8 cellular contexts compared by ENCODE assay signal in genomic region chr1:117929340-117930172, GRCh38. TPM values are rescaled to one million over a fixed set of nuclear protein-coding genes. Genes with fewer than 3 reads are reported as not detected.
DNase-seq lines count a peak whose midpoint lies in the region; ATAC-seq and TF ChIP-seq lines count a peak whose summit lies in the region.

Gene GDAP2 (minus strand): TSS chr1:117929621. CDS start chr1:117920357, 9,264 bp downstream.
Gene WDR3 (plus strand): TSS chr1:117929739. CDS start chr1:117933320, 3,581 bp downstream.

- H3K36me3 ChIP-seq in SK-N-MC (ENCODE audit: insufficient read depth, low read length) (peaks cover 26% of the 10 kb centered on the region), gastroesophageal sphincter (peaks cover 0 to 11% of the 10 kb centered on the region in 2 donors), neutrophil (no peaks in the 10 kb centered on the region)

- peak within 1 kb of the TSS; percentile 91 for H3K9ac ChIP-seq in SK-N-MC (ENCODE audit: insufficient read length)

- ATAC-seq in gastroesophageal sphincter, result peak; percentile 99

- no peaks in the 10 kb centered on the region for H3K9me3 Mint-ChIP-seq in HFFc6
- no peaks in the 10 kb centered on the region for H3K9me3 Mint-ChIP-seq in activated naive CD4-positive, alpha-beta T cell treated with anti-CD3 and anti-CD28 coated beads, Interleukin-2, amount 10 ng/mL, durations not matched to agents 7 days and 5 days

- H3K4me3 ChIP-seq in NB4 (ENCODE audit: low read depth, low read length) (peak within 1 kb of the TSS; percentile 94), SK-N-MC (peak within 1 kb of the TSS; percentile 91), gastroesophageal sphincter (peak within 1 kb of the TSS; percentile 62 to 75), neutrophil (ENCODE audit: low read depth in 1 of 2, low read length in 1 of 2) (peak within 1 kb of the TSS; percentile 85 to 95)

- H3K27ac ChIP-seq in SK-N-MC, result no peak within 1 kb of the TSS
- H3K27ac ChIP-seq in gastroesophageal sphincter, result peak within 1 kb of the TSS; percentile 62 to 92 (median 84)
- peak within 1 kb of the TSS; percentile 92 for H3K27ac ChIP-seq in neutrophil
- H3K27ac ChIP-seq in substantia nigra (ENCODE audit: low read depth, low read length, poor library complexity, severe bottlenecking), result peak within 1 kb of the TSS; percentile 69

- H3K27me3 ChIP-seq in gastroesophageal sphincter (no peaks in the 10 kb centered on the region), neutrophil (no peaks in the 10 kb centered on the region)

- CTCF ChIA-PET in activated naive CD4-positive, alpha-beta T cell treated with anti-CD3 and anti-CD28 coated beads, Interleukin-2, amount 10 ng/mL, durations not matched to agents 7 days and 5 days (lab: Charles Lee), result interaction anchor here (0.6 to 3.1 kb wide), 2 partner anchors 34 to 53 kb away, joined by 3 to 15 read pairs; no protein-coding TSS in a partner anchor

- no peak for TF ChIP-seq EP300 in gastroesophageal sphincter (IDR thresholded peaks at IDR 0.05)

- H3K9me3 ChIP-seq in SK-N-MC (ENCODE audit: low read depth, low read length) (no peaks in the 10 kb centered on the region), gastroesophageal sphincter (no peaks in the 10 kb centered on the region), neutrophil (no peaks in the 10 kb centered on the region)

- DNase-seq in GM04503 (ENCODE audit: low read depth) (peak; percentile 86), HFFc6 (peak; percentile 96), NB4 (ENCODE audit: low read depth) (peak; percentile 98), SK-N-MC (ENCODE audit: low read depth, low spot score) (peak; percentile 68), substantia nigra (lab: John Stamatoyannopoulos, UW) (peak; percentile 53 to 99 (median 96))
- DNase-seq in activated naive CD4-positive, alpha-beta T cell treated with anti-CD3 and anti-CD28 coated beads, Interleukin-2, amount 10 ng/mL, durations not matched to agents 7 days and 5 days, result peak; percentile 98

- TF ChIP-seq CTCF in HFFc6 (IDR thresholded peaks at IDR 0.05) (no peak), NB4 (IDR thresholded peaks at IDR 0.05; ENCODE audit: low read depth, low read length) (no peak), gastroesophageal sphincter (IDR thresholded peaks at IDR 0.05) (no peak), neutrophil (IDR thresholded peaks at IDR 0.05) (peak; percentile 7)

- H3K27me3 Mint-ChIP-seq in HFFc6 (ENCODE audit: insufficient read depth), result peaks cover 2% of the 10 kb centered on the region; the same call in 1 of the 2 replicates
- H3K27me3 Mint-ChIP-seq in activated naive CD4-positive, alpha-beta T cell treated with anti-CD3 and anti-CD28 coated beads, Interleukin-2, amount 10 ng/mL, durations not matched to agents 7 days and 5 days, result peaks cover 9% of the 10 kb centered on the region

- peaks cover 8 to 47% (median 17%) of the 10 kb centered on the region in 3 donors for H3K4me1 ChIP-seq in gastroesophageal sphincter
- H3K4me1 ChIP-seq in neutrophil (ENCODE audit: control insufficient read depth in 1 of 2, insufficient read depth in 1 of 2, low read depth in 1 of 2, low read length in 1 of 2), result peaks cover 31 to 50% of the 10 kb centered on the region in 2 experiments

- peaks cover 56% of the 10 kb centered on the region for H3K4me1 Mint-ChIP-seq in HFFc6 (ENCODE audit: low read depth)
- peaks cover 42% of the 10 kb centered on the region for H3K4me1 Mint-ChIP-seq in activated naive CD4-positive, alpha-beta T cell treated with anti-CD3 and anti-CD28 coated beads, Interleukin-2, amount 10 ng/mL, durations not matched to agents 7 days and 5 days

- WGBS in gastroesophageal sphincter (ENCODE audit: low coverage in 1 of 2), 2 donors, result 0% methylated on average over 7 of the region's 64 CpGs; no CpG with 5 or more reads in 1 of the 2 donors

- H3K36me3 Mint-ChIP-seq in HFFc6 (ENCODE audit: low read depth), result peaks cover 4% of the 10 kb centered on the region; the same call in 1 of the 2 replicates
- peaks cover 12% of the 10 kb centered on the region for H3K36me3 Mint-ChIP-seq in activated naive CD4-positive, alpha-beta T cell treated with anti-CD3 and anti-CD28 coated beads, Interleukin-2, amount 10 ng/mL, durations not matched to agents 7 days and 5 days

- peak; percentile 69 for TF ChIP-seq POLR2A in NB4 (IDR thresholded peaks at IDR 0.05; ENCODE audit: extremely low read depth, insufficient read length)
- peak; percentile 44 to 49 for TF ChIP-seq POLR2A in gastroesophageal sphincter (IDR thresholded peaks at IDR 0.05)

- peak within 1 kb of the TSS; percentile 67 for H3K27ac Mint-ChIP-seq in HFFc6
- peak within 1 kb of the TSS; percentile 90 for H3K27ac Mint-ChIP-seq in activated naive CD4-positive, alpha-beta T cell treated with anti-CD3 and anti-CD28 coated beads, Interleukin-2, amount 10 ng/mL, durations not matched to agents 7 days and 5 days

- H3K4me3 Mint-ChIP-seq in HFFc6, result peak within 1 kb of the TSS; percentile 96
- H3K4me3 Mint-ChIP-seq in activated naive CD4-positive, alpha-beta T cell treated with anti-CD3 and anti-CD28 coated beads, Interleukin-2, amount 10 ng/mL, durations not matched to agents 7 days and 5 days, result peak within 1 kb of the TSS; percentile 90

RNA-seq across cellular contexts. Expression of gene GDAP2, which starts in this region (rescaled TPM):
- total RNA-seq in HFFc6 (2021; fragmentation: NEBNext Ultra II Directional; extraction: Animal tissue kit (Norgen Biotek cat#: 25700)), result 10 to 100 TPM; 21.6 to 29.8 (median 27.1) TPM
- 10 to 100 TPM; 23.6 to 37.4 (median 31.2) TPM for total RNA-seq in gastroesophageal sphincter

RNA-seq across cellular contexts. Expression of gene WDR3, which starts in this region (rescaled TPM):
- total RNA-seq in HFFc6 (2021; fragmentation: NEBNext Ultra II Directional; extraction: Animal tissue kit (Norgen Biotek cat#: 25700)), result 10 to 100 TPM; 28.9 to 43.1 (median 34.0) TPM
- 10 to 100 TPM in 3 of 4 donors, 1 to 10 TPM in 1; 6.9 to 15.9 (median 11.7) TPM for total RNA-seq in gastroesophageal sphincter
